Comparison of ENCODE assay signal across 9 cellular contexts in genomic region chr12:52151153-52151858, GRCh38. TPM values are rescaled to one million over a fixed set of nuclear protein-coding genes. Genes with fewer than 3 reads are reported as not detected.
DNase-seq lines count a peak whose midpoint lies in the region; ATAC-seq and TF ChIP-seq lines count a peak whose summit lies in the region.
"Had no signal": no experiment of that assay in that cellular context is flagged by ENCODE, and none has a peak within 500 bp of the region (broad histone marks: within the 10 kb centered on the region; RNA-seq: fewer than 3 reads in every experiment).

No MANE protein-coding gene starts in this region.

- H3K4me3 Mint-ChIP-seq in activated naive CD4-positive, alpha-beta T cell treated with anti-CD3 and anti-CD28 coated beads, Interleukin-2, amount 10 ng/mL, durations not matched to agents 7 days and 5 days: peak overlapping the region; percentile 48
- no peak overlapping the region for H3K4me3 Mint-ChIP-seq in brain

- peak overlapping the region; percentile 82 for H3K27ac Mint-ChIP-seq in activated naive CD4-positive, alpha-beta T cell treated with anti-CD3 and anti-CD28 coated beads, Interleukin-2, amount 10 ng/mL, durations not matched to agents 7 days and 5 days
- no peak overlapping the region for H3K27ac Mint-ChIP-seq in activated naive CD4-positive, alpha-beta T cell treated with anti-CD3 and anti-CD28 coated beads, Interleukin-2, amount 50 U/mL, for 72 hours
- H3K27ac Mint-ChIP-seq in brain: peak overlapping the region in 3 of 5 experiments; percentile 9 to 54 (median 48)
- H3K27ac Mint-ChIP-seq: activated naive CD4-positive, alpha-beta T cell treated with anti-CD3 and anti-CD28 coated beads for 36 hours had no signal

- H3K27me3 ChIP-seq in mucosa of rectum (ENCODE audit: control insufficient read depth in 2 of 2, insufficient read depth in 2 of 2, low read length in 2 of 2) (peaks cover 0 to 2% of the 10 kb centered on the region in 2 donors), upper lobe of left lung (peaks cover 0 to 2% (median 0%) of the 10 kb centered on the region in 4 donors)

- CTCF ChIA-PET in activated naive CD4-positive, alpha-beta T cell treated with anti-CD3 and anti-CD28 coated beads, Interleukin-2, amount 10 ng/mL, durations not matched to agents 7 days and 5 days (lab: Charles Lee): interaction anchor here (1.1 to 1.2 kb wide), 3 partner anchors 128 to 159 kb away, joined by 3 to 4 read pairs (median 3); no protein-coding TSS in a partner anchor

- H3K4me1 ChIP-seq in mucosa of rectum (ENCODE audit: control insufficient read depth in 2 of 2, insufficient read depth in 2 of 2, low read length in 2 of 2): peaks cover 52 to 75% of the 10 kb centered on the region in 2 donors
- H3K4me1 ChIP-seq in upper lobe of left lung: peaks cover 58 to 76% (median 69%) of the 10 kb centered on the region in 4 donors

- 93 to 95% methylated on average over 9 to 11 of the region's 11 CpGs for WGBS in upper lobe of left lung, 2 donors

- H3K4me1 Mint-ChIP-seq in activated naive CD4-positive, alpha-beta T cell treated with anti-CD3 and anti-CD28 coated beads, Interleukin-2, amount 10 ng/mL, durations not matched to agents 7 days and 5 days: peaks cover 44% of the 10 kb centered on the region
- H3K4me1 Mint-ChIP-seq in brain: peaks cover 24% of the 10 kb centered on the region

- no peak for ATAC-seq in activated naive CD4-positive, alpha-beta T cell treated with anti-CD3 and anti-CD28 coated beads, Interleukin-2, amount 50 U/mL, for 72 hours
- ATAC-seq in upper lobe of left lung (ENCODE audit: low FRiP score in 2 of 2) (no peak), GM18519 (IDR thresholded peaks at IDR 0.05; ENCODE audit: low FRiP score, unreplicated experiment) (no peak)

- H3K27ac ChIP-seq in mucosa of rectum (ENCODE audit: low read depth in 2 of 2, low read length in 2 of 2): peak overlapping the region; percentile 98 to 100
- peak overlapping the region; percentile 41 to 94 (median 90) for H3K27ac ChIP-seq in upper lobe of left lung

- no peak for TF ChIP-seq POLR2A in upper lobe of left lung (IDR thresholded peaks at IDR 0.05)

- no peaks in the 10 kb centered on the region for H3K36me3 Mint-ChIP-seq in activated naive CD4-positive, alpha-beta T cell treated with anti-CD3 and anti-CD28 coated beads, Interleukin-2, amount 10 ng/mL, durations not matched to agents 7 days and 5 days
- H3K36me3 Mint-ChIP-seq in activated naive CD4-positive, alpha-beta T cell treated with anti-CD3 and anti-CD28 coated beads, Interleukin-2, amount 50 U/mL, for 72 hours: no peaks in the 10 kb centered on the region
- H3K36me3 Mint-ChIP-seq in brain: no peaks in the 10 kb centered on the region

- no peak for DNase-seq in activated naive CD4-positive, alpha-beta T cell treated with anti-CD3 and anti-CD28 coated beads, Interleukin-2, amount 10 ng/mL, durations not matched to agents 7 days and 5 days
- DNase-seq in activated naive CD4-positive, alpha-beta T cell treated with anti-CD3 and anti-CD28 coated beads, Interleukin-2, amount 50 U/mL, for 72 hours (ENCODE audit: low spot score in 2 of 2): no peak
- DNase-seq in upper lobe of left lung (no peak), SKM-1 treated with dmso at 0.1 percent for 144 hours (lab: John Stamatoyannopoulos, UW; ENCODE audit: unreplicated experiment) (no peak)
- no peak for DNase-seq in stimulated activated CD4-positive, alpha-beta T cell treated with anti-CD3 and anti-CD28 coated beads, Interleukin-2, amount 100 ng/mL, for 24 hours

- no peaks in the 10 kb centered on the region for H3K36me3 ChIP-seq in mucosa of rectum (ENCODE audit: control insufficient read depth in 2 of 2, insufficient read depth in 2 of 2, low read length in 2 of 2)
- no peaks in the 10 kb centered on the region for H3K36me3 ChIP-seq in upper lobe of left lung

- TF ChIP-seq CTCF in brain (conservative IDR thresholded peaks at IDR 0.05) (no peak), upper lobe of left lung (IDR thresholded peaks at IDR 0.05) (no peak)

- peak overlapping the region; percentile 52 to 78 for H3K9ac ChIP-seq in mucosa of rectum (ENCODE audit: low read depth in 1 of 2, low read length in 2 of 2)

- H3K27me3 Mint-ChIP-seq in activated naive CD4-positive, alpha-beta T cell treated with anti-CD3 and anti-CD28 coated beads, Interleukin-2, amount 10 ng/mL, durations not matched to agents 7 days and 5 days: peaks cover 13% of the 10 kb centered on the region
- peaks cover 20% of the 10 kb centered on the region for H3K27me3 Mint-ChIP-seq in brain

- no peaks in the 10 kb centered on the region for H3K9me3 Mint-ChIP-seq in activated naive CD4-positive, alpha-beta T cell treated with anti-CD3 and anti-CD28 coated beads, Interleukin-2, amount 10 ng/mL, durations not matched to agents 7 days and 5 days
- no peaks in the 10 kb centered on the region for H3K9me3 Mint-ChIP-seq in activated naive CD4-positive, alpha-beta T cell treated with anti-CD3 and anti-CD28 coated beads, Interleukin-2, amount 50 U/mL, for 72 hours
- H3K9me3 Mint-ChIP-seq in brain: no peaks in the 10 kb centered on the region
- H3K9me3 Mint-ChIP-seq: activated naive CD4-positive, alpha-beta T cell treated with anti-CD3 and anti-CD28 coated beads for 36 hours had no signal

- TF ChIP-seq EP300 in upper lobe of left lung (IDR thresholded peaks at IDR 0.05): no peak

- H3K9me3 ChIP-seq in mucosa of rectum (ENCODE audit: control insufficient read depth in 2 of 2, low read length in 2 of 2): no peaks in the 10 kb centered on the region
- no peaks in the 10 kb centered on the region for H3K9me3 ChIP-seq in upper lobe of left lung

- H3K4me3 ChIP-seq in mucosa of rectum (ENCODE audit: low read length in 2 of 2): peak overlapping the region in 1 of 2 donors; percentile 18
- H3K4me3 ChIP-seq in upper lobe of left lung: no peak overlapping the region

RNA-seq across cellular contexts. Expression of gene KRT80, which starts 40.5 kb away (rescaled TPM):
- not detected for total RNA-seq in activated naive CD4-positive, alpha-beta T cell treated with anti-CD3 and anti-CD28 coated beads, Interleukin-2, amount 50 U/mL, for 72 hours
- 2.0 TPM for polyA plus RNA-seq in brain (ENCODE audit: insufficient read depth, low read depth, low replicate concordance)
- total RNA-seq in upper lobe of left lung: 10 to 100 TPM in 2 of 6 donors, 1 to 10 TPM in 4; 2.1 to 15.2 (median 6.6) TPM
- total RNA-seq: activated naive CD4-positive, alpha-beta T cell treated with anti-CD3 and anti-CD28 coated beads for 36 hours had no signal

Comparison
In these comparisons a context has a peak if more than half of its experiments do, and no peak if none do; other contexts are left out.
1. H3K27ac Mint-ChIP-seq: peak in activated naive CD4-positive, alpha-beta T cell treated with anti-CD3 and anti-CD28 coated beads, Interleukin-2, amount 10 ng/mL, durations not matched to agents 7 days and 5 days (single experiment) and brain (3 of 5); none in activated naive CD4-positive, alpha-beta T cell treated with anti-CD3 and anti-CD28 coated beads, Interleukin-2, amount 50 U/mL, for 72 hours (0 of 2).